Comparison of ENCODE assay signal across 8 cellular contexts in the genomic region with DNA sequence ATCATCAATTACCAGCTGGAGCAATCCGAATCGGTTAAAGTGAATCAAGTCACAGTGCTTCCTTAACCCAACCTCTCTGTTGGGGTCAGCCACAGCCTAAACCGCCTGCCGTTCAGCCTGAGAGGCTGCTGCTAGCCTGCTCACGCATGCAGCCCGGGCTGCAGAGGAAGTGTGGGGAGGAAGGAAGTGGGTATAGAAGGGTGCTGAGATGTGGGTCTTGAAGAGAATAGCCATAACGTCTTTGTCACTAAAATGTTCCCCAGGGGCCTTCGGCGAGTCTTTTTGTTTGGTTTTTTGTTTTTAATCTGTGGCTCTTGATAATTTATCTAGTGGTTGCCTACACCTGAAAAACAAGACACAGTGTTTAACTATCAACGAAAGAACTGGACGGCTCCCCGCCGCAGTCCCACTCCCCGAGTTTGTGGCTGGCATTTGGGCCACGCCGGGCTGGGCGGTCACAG. TPM values are rescaled to one million over a fixed set of nuclear protein-coding genes. Genes with fewer than 3 reads are reported as not detected.
DNase-seq lines count a peak whose midpoint lies in the region; ATAC-seq and TF ChIP-seq lines count a peak whose summit lies in the region.

No MANE protein-coding gene starts in this region.

- H3K9me3 Mint-ChIP-seq in T-cell, result no peaks in the 10 kb centered on the region

- ATAC-seq in GM19328 (IDR thresholded peaks at IDR 0.05; ENCODE audit: unreplicated experiment), result peak; percentile 68
- ATAC-seq in HG03378 (IDR thresholded peaks at IDR 0.05; ENCODE audit: unreplicated experiment), result peak; percentile 72
- peak; percentile 72 to 79 (median 78) for ATAC-seq in T-cell (replicated peaks in 1 of 4)

- no peaks in the 10 kb centered on the region for H3K27me3 Mint-ChIP-seq in T-cell

- no peak for DNase-seq in AG09309 (ENCODE audit: low read depth)
- DNase-seq in T-cell, result peak; percentile 59 to 84 (median 73)
- peak; percentile 27 for DNase-seq in amniotic epithelial cell (ENCODE audit: low read depth)
- DNase-seq in iris pigment epithelial cell (ENCODE audit: low read depth), result peak; percentile 51
- DNase-seq in stimulated activated CD4-positive, alpha-beta T cell treated with anti-CD3 and anti-CD28 coated beads, Interleukin-2, amount 100 ng/mL, for 24 hours, result peak; percentile 58 to 62
- DNase-seq in NCI-H2196 (lab: John Stamatoyannopoulos, UW; ENCODE audit: unreplicated experiment), result no peak

- CTCF ChIA-PET in T-cell (lab: Charles Lee), result interaction anchor here (0.6 to 4.2 kb wide), 11 partner anchors 10 to 352 kb away, joined by 3 to 37 read pairs (median 3); no protein-coding TSS in a partner anchor

- peak overlapping the region; percentile 94 for H3K27ac Mint-ChIP-seq in T-cell

- peak overlapping the region; percentile 81 for H3K4me3 ChIP-seq in AG09309 (ENCODE audit: control insufficient read depth, low read depth, low read length)

- peaks cover 25% of the 10 kb centered on the region for H3K36me3 Mint-ChIP-seq in T-cell

- peaks cover 40 to 67% (median 49%) of the 10 kb centered on the region in 3 donors for H3K4me1 Mint-ChIP-seq in T-cell

- peak overlapping the region; percentile 90 to 97 (median 94) for H3K4me3 Mint-ChIP-seq in T-cell

- POLR2A ChIA-PET in T-cell (lab: Charles Lee), result interaction anchor here (0.6 kb wide), 2 partner anchors 259 to 266 kb away, joined by 3 read pairs; no protein-coding TSS in a partner anchor

- TF ChIP-seq CTCF in AG09309 (IDR thresholded peaks at IDR 0.05; ENCODE audit: control insufficient read depth, insufficient read depth, low read depth, low read length, missing control alignments), result no peak

RNA-seq across cellular contexts. Expression of gene ITGA4, which starts 0.5 kb away (rescaled TPM):
- 100 to 1,000 TPM; 150 to 318 (median 255) TPM for total RNA-seq in T-cell

Comparison
In these comparisons a context has a peak if more than half of its experiments do, and no peak if none do; other contexts are left out.
1. DNase-seq: peak in T-cell (34 of 34), amniotic epithelial cell (single experiment), iris pigment epithelial cell (single experiment) and stimulated activated CD4-positive, alpha-beta T cell treated with anti-CD3 and anti-CD28 coated beads, Interleukin-2, amount 100 ng/mL, for 24 hours (2 of 2); none in AG09309 (single experiment) and NCI-H2196 (single experiment).
2. Peak in every context shown above with its lines, with median percentiles within 50 percentile points of each other: ATAC-seq.